21 cellular contexts compared by ENCODE assay signal in genomic region chr6:13638626-13639025, GRCh38. TPM values are rescaled to one million over a fixed set of nuclear protein-coding genes. Genes with fewer than 3 reads are reported as not detected.
A peak's percentile ranks its signal among the peaks of the same experiment; 100 is the strongest.
DNase-seq lines count a peak whose midpoint lies in the region; ATAC-seq and TF ChIP-seq lines count a peak whose summit lies in the region.
"Had no signal": no experiment of that assay in that cellular context is flagged by ENCODE, and none has a peak within 500 bp of the region (broad histone marks: within the 10 kb centered on the region; RNA-seq: fewer than 3 reads in every experiment).

No MANE protein-coding gene starts in this region.

- H2BK120ac ChIP-seq in H9 (ENCODE audit: low read depth, low read length, poor library complexity, severe bottlenecking), result no peak overlapping the region

- TF ChIP-seq CTCF in H9 (conservative IDR thresholded peaks at IDR 0.05) (no peak), WTC11 (IDR thresholded peaks at IDR 0.05) (no peak), neural crest cell (conservative IDR thresholded peaks at IDR 0.05) (no peak), GM13976 (IDR thresholded peaks at IDR 0.05; ENCODE audit: borderline replicate concordance, control extremely low read depth, extremely low read depth, insufficient read depth, missing control alignments) (no peak)

- no peak overlapping the region for H4K91ac ChIP-seq in H9 (ENCODE audit: insufficient read length, low read depth, low read length)

- peaks cover 58% of the 10 kb centered on the region for H3K36me3 Mint-ChIP-seq in activated CD4-positive, alpha-beta T cell treated with anti-CD3 and anti-CD28 coated beads, Interleukin-2, amount 10 ng/mL, durations not matched to agents 7 days and 5 days (ENCODE audit: low read depth)
- H3K36me3 Mint-ChIP-seq in H9 (ENCODE audit: insufficient read depth in 1 of 3, low read depth in 3 of 3) (peaks cover 5 to 34% (median 12%) of the 10 kb centered on the region in 3 experiments), WTC11 (peaks cover 13% of the 10 kb centered on the region), neural crest cell (ENCODE audit: low read depth) (peaks cover 19% of the 10 kb centered on the region)

- no peak overlapping the region for H3K4me3 Mint-ChIP-seq in activated CD4-positive, alpha-beta T cell treated with anti-CD3 and anti-CD28 coated beads, Interleukin-2, amount 10 ng/mL, durations not matched to agents 7 days and 5 days
- no peak overlapping the region for H3K4me3 Mint-ChIP-seq in H9
- H3K4me3 Mint-ChIP-seq in WTC11, result no peak overlapping the region
- no peak overlapping the region for H3K4me3 Mint-ChIP-seq in neural crest cell
- H3K4me3 Mint-ChIP-seq: activated B cell treated with CpG ODN at 0.5 μM for 24 hours had no signal

- no peak overlapping the region for H3K9ac ChIP-seq in H9 (ENCODE audit: extremely low read depth, insufficient read length, low read length)

- H3T11ph ChIP-seq in H9 (ENCODE audit: low read length), result no peak overlapping the region

- H3K4me1 Mint-ChIP-seq in activated CD4-positive, alpha-beta T cell treated with anti-CD3 and anti-CD28 coated beads, Interleukin-2, amount 10 ng/mL, durations not matched to agents 7 days and 5 days, result peaks cover 30% of the 10 kb centered on the region
- H3K4me1 Mint-ChIP-seq in H9, result peaks cover 37 to 45% of the 10 kb centered on the region in 2 experiments
- peaks cover 57% of the 10 kb centered on the region for H3K4me1 Mint-ChIP-seq in WTC11
- H3K4me1 Mint-ChIP-seq in neural crest cell, result peaks cover 13% of the 10 kb centered on the region

- no peak overlapping the region for H3K56ac ChIP-seq in H9 (ENCODE audit: insufficient read length, low read depth, low read length)

- H4K20me1 ChIP-seq in H9 (ENCODE audit: control insufficient read depth, insufficient read depth, insufficient read length), result no peaks in the 10 kb centered on the region

- no peak overlapping the region for H2AFZ ChIP-seq in H9 (ENCODE audit: low read length)

- H2BK5ac ChIP-seq in H9 (ENCODE audit: insufficient read length, low read length), result no peak overlapping the region

- no peak for ATAC-seq in WTC11
- ATAC-seq: A549, esophagus mucosa, left colon had no signal

- in situ Hi-C loops in GM13976 (cut with MboI; ENCODE audit: low sequenced_read_pairs, unreplicated experiment), result no loop called here

- H3K27me3 Mint-ChIP-seq in activated CD4-positive, alpha-beta T cell treated with anti-CD3 and anti-CD28 coated beads, Interleukin-2, amount 10 ng/mL, durations not matched to agents 7 days and 5 days, result no peaks in the 10 kb centered on the region
- H3K27me3 Mint-ChIP-seq in H9 (ENCODE audit: low read depth), result no peaks in the 10 kb centered on the region
- no peaks in the 10 kb centered on the region for H3K27me3 Mint-ChIP-seq in WTC11 (ENCODE audit: low read depth)
- H3K27me3 Mint-ChIP-seq in neural crest cell (ENCODE audit: low read depth), result no peaks in the 10 kb centered on the region
- H3K27me3 Mint-ChIP-seq: activated B cell treated with CpG ODN at 0.5 μM for 24 hours had no signal

- no peak overlapping the region for H3K14ac ChIP-seq in H9 (ENCODE audit: insufficient read depth, low read length)

- POLR2A ChIA-PET in activated CD4-positive, alpha-beta T cell treated with anti-CD3 and anti-CD28 coated beads, Interleukin-2, amount 10 ng/mL, durations not matched to agents 7 days and 5 days (lab: Charles Lee), result no interaction called here
- POLR2A ChIA-PET in WTC11 (lab: Charles Lee), result no interaction called here

- DNase-seq in activated CD4-positive, alpha-beta T cell treated with anti-CD3 and anti-CD28 coated beads, Interleukin-2, amount 10 ng/mL, durations not matched to agents 7 days and 5 days, result no peak
- DNase-seq in activated CD4-positive, alpha-beta T cell treated with anti-CD3 and anti-CD28 coated beads for 1 hour, result no peak
- DNase-seq in H9, result no peak
- DNase-seq in WTC11 (ENCODE audit: low spot score), result no peak
- no peak for DNase-seq in neural crest cell (ENCODE audit: low read depth, low spot score)
- DNase-seq in GM19240 (ENCODE audit: insufficient read length, low spot score), result no peak
- no peak for DNase-seq in GM13976 (ENCODE audit: low spot score)
- DNase-seq in NCI-H345 (lab: John Stamatoyannopoulos, UW), result no peak
- DNase-seq: activated B cell treated with CpG ODN at 0.5 μM for 24 hours; adrenal gland; C1 segment of cervical spinal cord; DND-41; GOT3; left colon; midbrain; NCI-H1930; NCI-H446; NK-92 treated with Interleukin-12 subunit alpha and Interleukin-12 subunit beta, amount 100 ng/mL, for 24 hours; T-helper 1 cell had no signal

- WGBS in H9 (ENCODE audit: extremely low coverage, insufficient read length, low lambda C conversion rate), result no CpG with 5 or more reads among the region's 4 CpGs

- no peaks in the 10 kb centered on the region for H3K79me2 ChIP-seq in H9 (ENCODE audit: insufficient read depth, low read length)

- H2BK12ac ChIP-seq in H9 (ENCODE audit: insufficient read length, low read depth, low read length), result no peak overlapping the region

- H3K9me3 ChIP-seq in H9 (ENCODE audit: control insufficient read depth, low read depth, low read length), result no peaks in the 10 kb centered on the region
- H3K9me3 ChIP-seq: A549, adrenal gland had no signal

- no peak overlapping the region for H3K27ac ChIP-seq in H9 (ENCODE audit: insufficient read length, low read depth, low read length)
- H3K27ac ChIP-seq: A549, adrenal gland had no signal

- no peak overlapping the region for H3K4ac ChIP-seq in H9 (ENCODE audit: low read depth, low read length)

- no peak overlapping the region for H2BK15ac ChIP-seq in H9 (ENCODE audit: low read depth, low read length)

- CTCF ChIA-PET in activated CD4-positive, alpha-beta T cell treated with anti-CD3 and anti-CD28 coated beads, Interleukin-2, amount 10 ng/mL, durations not matched to agents 7 days and 5 days (lab: Charles Lee), result no interaction called here
- CTCF ChIA-PET in WTC11 (lab: Charles Lee), result interaction anchor here (0.5 to 6.3 kb wide), 2 partner anchors 14 to 23 kb away, joined by 3 to 51 read pairs; partner anchors contain the start of gene NOL7

- H2AK5ac ChIP-seq in H9 (ENCODE audit: insufficient read length, low read length), result no peak overlapping the region

- H3K23ac ChIP-seq in H9 (ENCODE audit: insufficient read length, low read depth, low read length), result no peak overlapping the region

- H3K4me2 ChIP-seq in H9 (ENCODE audit: insufficient read depth, insufficient read length, low read length), result no peak overlapping the region
- H3K4me2 ChIP-seq: A549 had no signal

- H3K79me1 ChIP-seq in H9 (ENCODE audit: insufficient read depth, low read depth, low read length, poor library complexity, severe bottlenecking), result no peaks in the 10 kb centered on the region

- H3K9me3 Mint-ChIP-seq in activated CD4-positive, alpha-beta T cell treated with anti-CD3 and anti-CD28 coated beads, Interleukin-2, amount 10 ng/mL, durations not matched to agents 7 days and 5 days, result no peaks in the 10 kb centered on the region
- H3K9me3 Mint-ChIP-seq in H9 (no peaks in the 10 kb centered on the region), WTC11 (no peaks in the 10 kb centered on the region), neural crest cell (no peaks in the 10 kb centered on the region)
- H3K9me3 Mint-ChIP-seq: activated B cell treated with CpG ODN at 0.5 μM for 24 hours had no signal

- peaks cover 3% of the 10 kb centered on the region for H3K4me1 ChIP-seq in H9 (ENCODE audit: insufficient read depth, low read length)
- H3K4me1 ChIP-seq: A549 had no signal

- no peaks in the 10 kb centered on the region for H3K23me2 ChIP-seq in H9 (ENCODE audit: insufficient read length, low read depth, low read length, poor library complexity, severe bottlenecking)

- no peak overlapping the region for H4K8ac ChIP-seq in H9 (replicated peaks; ENCODE audit: insufficient read length, low read depth, low read length)

- H3K27ac Mint-ChIP-seq in activated CD4-positive, alpha-beta T cell treated with anti-CD3 and anti-CD28 coated beads, Interleukin-2, amount 10 ng/mL, durations not matched to agents 7 days and 5 days, result peak overlapping the region; percentile 60
- H3K27ac Mint-ChIP-seq in H9, result peak overlapping the region; percentile 22 to 78 (median 54); a peak in 6 of 7 replicates
- peak overlapping the region; percentile 41 for H3K27ac Mint-ChIP-seq in WTC11
- H3K27ac Mint-ChIP-seq in neural crest cell (ENCODE audit: unreplicated experiment), result peak overlapping the region; percentile 35
- H3K27ac Mint-ChIP-seq: activated B cell treated with CpG ODN at 0.5 μM for 24 hours had no signal

- no peak overlapping the region for H3K18ac ChIP-seq in H9 (ENCODE audit: insufficient read length, low read depth, low read length)

- H3K27me3 ChIP-seq in H9 (ENCODE audit: insufficient read depth, low read length), result no peaks in the 10 kb centered on the region
- H3K27me3 ChIP-seq: adrenal gland had no signal

- H4K5ac ChIP-seq in H9 (ENCODE audit: insufficient read length, low read depth, low read length), result no peak overlapping the region

- no peak overlapping the region for H2BK20ac ChIP-seq in H9 (ENCODE audit: low read depth, low read length, poor library complexity, severe bottlenecking)

TF ChIP-seq in WTC11, 78 proteins besides CTCF, POLR2A, EP300 and RAD21:
- no peak for TF ChIP-seq NR3C1 (CRISPR knock-in tag; conservative IDR thresholded peaks at IDR 0.05; ENCODE audit: low read depth)

RNA-seq across cellular contexts. Expression of gene NOL7, which starts 23.5 kb away (rescaled TPM):
- 10 to 100 TPM; 53.5 to 57.7 TPM for total RNA-seq in activated CD4-positive, alpha-beta T cell treated with anti-CD3 and anti-CD28 coated beads, Interleukin-2, amount 10 ng/mL, durations not matched to agents 7 days and 5 days
- total RNA-seq in H9 (2021) (70.5 and 72.1 TPM in 2 replicates), WTC11 (2021) (65.3 to 76.1 TPM (median 66.5 TPM) in 3 replicates), neural crest cell (54.7 and 63.6 TPM in 2 replicates)
